In genomic region chr17:419073-419735, GRCh38 we compare ENCODE assay signal across 15 cellular contexts. TPM values are rescaled to one million over a fixed set of nuclear protein-coding genes. Genes with fewer than 3 reads are reported as not detected.
DNase-seq lines count a peak whose midpoint lies in the region; ATAC-seq and TF ChIP-seq lines count a peak whose summit lies in the region.
"Had no signal": no experiment of that assay in that cellular context is flagged by ENCODE, and none has a peak within 500 bp of the region (broad histone marks: within the 10 kb centered on the region; RNA-seq: fewer than 3 reads in every experiment).

No MANE protein-coding gene starts in this region.

- peak overlapping the region; percentile 95 for H3K27ac Mint-ChIP-seq in CD4-positive, alpha-beta T cell
- H3K27ac Mint-ChIP-seq in naive thymus-derived CD4-positive, alpha-beta T cell = peak overlapping the region; percentile 84 to 99 (median 95)

- no peak overlapping the region; the same call in 1 of the 2 replicates for H3K4me3 ChIP-seq in Jurkat, Clone E6-1 (ENCODE audit: low read length)
- peak overlapping the region; percentile 4 for H3K4me3 ChIP-seq in naive thymus-derived CD4-positive, alpha-beta T cell (ENCODE audit: low read length)
- H3K4me3 ChIP-seq: heart right ventricle, psoas muscle had no signal

- peak; percentile 25 to 58 (median 42) for DNase-seq in CD4-positive, alpha-beta T cell
- DNase-seq in Jurkat, Clone E6-1 (ENCODE audit: low read depth, low spot score) = peak; percentile 88
- peak; percentile 51 for DNase-seq in activated T-cell treated with anti-CD3 and anti-CD28 coated beads, Interleukin-2, amount 50 U/mL, for 48 hours
- peak in 8 of 9 donors; percentile 40 to 79 (median 73) for DNase-seq in naive thymus-derived CD4-positive, alpha-beta T cell
- DNase-seq in SW480 (ENCODE audit: low spot score) = no peak
- DNase-seq: amygdala, erythroblast, heart right ventricle, left cardiac atrium, NCI-H2171, psoas muscle had no signal

- H3K27ac ChIP-seq in CD4-positive, alpha-beta T cell (ENCODE audit: low read depth, low read length) = peak overlapping the region; percentile 52
- H3K27ac ChIP-seq in naive thymus-derived CD4-positive, alpha-beta T cell (ENCODE audit: low read depth, low read length) = peak overlapping the region; percentile 88
- H3K27ac ChIP-seq: heart right ventricle, psoas muscle had no signal

- CTCF ChIA-PET in CD4-positive, alpha-beta T cell (lab: Charles Lee) = interaction anchor here (0.8 kb wide), 1 partner anchor 12 kb away, joined by 3 read pairs; no protein-coding TSS in a partner anchor
- CTCF ChIA-PET in naive thymus-derived CD4-positive, alpha-beta T cell (lab: Charles Lee) = interaction anchor here (0.8 to 1.0 kb wide), 2 partner anchors 80 to 562 kb away, joined by 3 to 4 read pairs; no protein-coding TSS in a partner anchor

- H3K27me3 Mint-ChIP-seq in CD4-positive, alpha-beta T cell = no peaks in the 10 kb centered on the region
- H3K27me3 Mint-ChIP-seq in naive thymus-derived CD4-positive, alpha-beta T cell = peaks cover 0 to 2% (median 0%) of the 10 kb centered on the region in 5 donors

- H3K36me3 Mint-ChIP-seq in CD4-positive, alpha-beta T cell (ENCODE audit: low read depth) = no peaks in the 10 kb centered on the region
- H3K36me3 Mint-ChIP-seq in naive thymus-derived CD4-positive, alpha-beta T cell = peaks cover 0 to 16% (median under 1%) of the 10 kb centered on the region in 5 donors

- POLR2A ChIA-PET in CD4-positive, alpha-beta T cell (lab: Charles Lee) = interaction anchor here (0.7 to 3.6 kb wide), 7 partner anchors 9 to 81 kb away, joined by 3 to 36 read pairs (median 4); a partner anchor contains a TSS
- POLR2A ChIA-PET in naive thymus-derived CD4-positive, alpha-beta T cell (lab: Charles Lee) = interaction anchor here (0.6 to 2.1 kb wide), 7 partner anchors 9 to 144 kb away, joined by 3 to 14 read pairs (median 4); a partner anchor contains a TSS

- no peaks in the 10 kb centered on the region for H3K27me3 ChIP-seq in CD4-positive, alpha-beta T cell (ENCODE audit: control insufficient read depth, insufficient read depth, low read length)
- no peaks in the 10 kb centered on the region for H3K27me3 ChIP-seq in naive thymus-derived CD4-positive, alpha-beta T cell (ENCODE audit: control insufficient read depth in 2 of 2, insufficient read depth in 2 of 2, low read length in 2 of 2)

- TF ChIP-seq CTCF in CD4-positive, alpha-beta T cell (IDR thresholded peaks at IDR 0.05) = no peak

- intact Hi-C loops in CD4-positive, alpha-beta T cell (cut with DNase I, micrococcal nuclease) = loop anchor here in 1 of 2 experiments (2.0 kb wide), 1 partner anchor 20 kb away; no protein-coding TSS in a partner anchor
- intact Hi-C loops in naive thymus-derived CD4-positive, alpha-beta T cell (cut with micrococcal nuclease) = loop anchor here (2.0 kb wide), 1 partner anchor 18 kb away; no protein-coding TSS in a partner anchor

- no peaks in the 10 kb centered on the region for H3K36me3 ChIP-seq in naive thymus-derived CD4-positive, alpha-beta T cell (ENCODE audit: control insufficient read depth in 2 of 3, insufficient read depth in 3 of 3, low read length in 3 of 3)

- peaks cover 74% of the 10 kb centered on the region for H3K4me1 Mint-ChIP-seq in CD4-positive, alpha-beta T cell (ENCODE audit: low read depth)
- H3K4me1 Mint-ChIP-seq in naive thymus-derived CD4-positive, alpha-beta T cell = peaks cover 39 to 87% (median 74%) of the 10 kb centered on the region in 7 donors

- H3K9me3 Mint-ChIP-seq in CD4-positive, alpha-beta T cell = no peaks in the 10 kb centered on the region
- H3K9me3 Mint-ChIP-seq in naive thymus-derived CD4-positive, alpha-beta T cell = peaks cover 0 to 3% (median 0%) of the 10 kb centered on the region in 11 donors

- ATAC-seq in CD4-positive, alpha-beta T cell (ENCODE audit: poor library complexity) = peak; percentile 51
- peak; percentile 63 for ATAC-seq in naive thymus-derived CD4-positive, alpha-beta T cell
- ATAC-seq in HG02852 (IDR thresholded peaks at IDR 0.05; ENCODE audit: unreplicated experiment) = no peak
- no peak for ATAC-seq in GM21381 (IDR thresholded peaks at IDR 0.05; ENCODE audit: unreplicated experiment)
- ATAC-seq in HG03460 (IDR thresholded peaks at IDR 0.05; ENCODE audit: unreplicated experiment) = no peak
- ATAC-seq: heart right ventricle, left cardiac atrium, psoas muscle, SK-N-SH treated with all-trans-retinoic acid at 6 μM for 48 hours had no signal

- H3K4me1 ChIP-seq in naive thymus-derived CD4-positive, alpha-beta T cell (ENCODE audit: control insufficient read depth in 2 of 2, insufficient read depth in 2 of 2, low read length in 2 of 2) = peaks cover 46 to 74% of the 10 kb centered on the region in 2 donors
- H3K4me1 ChIP-seq: psoas muscle had no signal

- H3K4me3 Mint-ChIP-seq in CD4-positive, alpha-beta T cell = peak overlapping the region; percentile 55
- H3K4me3 Mint-ChIP-seq in naive thymus-derived CD4-positive, alpha-beta T cell = peak overlapping the region; percentile 44 to 95 (median 72)

- H3K9me3 ChIP-seq in CD4-positive, alpha-beta T cell (ENCODE audit: control insufficient read depth, low read length) = no peaks in the 10 kb centered on the region
- H3K9me3 ChIP-seq in naive thymus-derived CD4-positive, alpha-beta T cell (ENCODE audit: control insufficient read depth in 2 of 3, low read length in 3 of 3) = no peaks in the 10 kb centered on the region
- H3K9me3 ChIP-seq: heart right ventricle, psoas muscle had no signal

RNA-seq across cellular contexts. Expression of gene RFLNB, which starts 26.5 kb away (rescaled TPM):
- 10 to 100 TPM; 28.5 to 28.7 TPM for total RNA-seq in CD4-positive, alpha-beta T cell
- 24.5 TPM for polyA plus RNA-seq in Jurkat, Clone E6-1 (2012; ENCODE audit: insufficient read depth, insufficient read length)
- 100 to 1,000 TPM in 1 of 5 experiments, 10 to 100 TPM in 4; 53.9 to 180 (median 59.2) TPM for total RNA-seq in naive thymus-derived CD4-positive, alpha-beta T cell
- 10 to 100 TPM; 38.8 to 43.9 TPM for polyA plus RNA-seq in naive thymus-derived CD4-positive, alpha-beta T cell

Comparison
In these comparisons a context has a peak if more than half of its experiments do, and no peak if none do; other contexts are left out.
1. ATAC-seq: peak in CD4-positive, alpha-beta T cell (single experiment) and naive thymus-derived CD4-positive, alpha-beta T cell (single experiment); none in HG02852 (single experiment), GM21381 (single experiment) and HG03460 (single experiment).